In the genomic region with DNA sequence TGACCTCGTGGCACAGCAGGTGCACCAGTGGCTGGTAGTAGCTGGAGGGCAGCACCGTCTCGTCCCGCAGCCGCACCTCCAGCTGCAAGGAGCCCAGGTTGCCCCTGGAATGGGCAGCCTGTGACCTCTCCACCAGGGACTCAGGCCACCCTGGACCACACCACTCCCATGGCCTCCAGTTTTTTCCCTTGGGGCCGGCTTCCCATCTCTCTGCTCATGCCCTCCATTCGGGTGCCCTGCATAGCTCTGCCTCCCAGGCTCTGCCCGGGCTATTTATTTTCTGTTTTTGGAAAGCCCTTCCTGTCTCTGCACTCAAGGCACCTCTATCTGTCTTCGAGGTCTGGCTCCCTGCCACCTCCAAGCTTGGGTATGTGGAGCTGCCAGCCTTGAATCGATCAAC, we compare ENCODE assay signal across 8 cellular contexts. TPM values are rescaled to one million over a fixed set of nuclear protein-coding genes. Genes with fewer than 3 reads are reported as not detected.
A peak's percentile ranks its signal among the peaks of the same experiment; 100 is the strongest.
DNase-seq lines count a peak whose midpoint lies in the region; ATAC-seq and TF ChIP-seq lines count a peak whose summit lies in the region.
"Not testable (repeated sequence)": the region's sequence is repeated elsewhere in the genome, so short reads cannot be mapped to it uniquely, and the experiment has no call there.
"Had no signal": no experiment of that assay in that cellular context is flagged by ENCODE, and none has a peak within 500 bp of the region (broad histone marks: within the 10 kb centered on the region; RNA-seq: fewer than 3 reads in every experiment).

No MANE protein-coding gene starts in this region.

- in situ Hi-C loops in IMR-90 (cut with MboI; ENCODE audit: low sequenced_read_pairs); gastrocnemius medialis (cut with MboI; ENCODE audit: low sequenced_read_pairs in 4 of 4): not testable (repeated sequence)

- dilution Hi-C loops in IMR-90 (cut with HindIII; ENCODE audit: low sequenced_read_pairs, unreplicated experiment): not testable (repeated sequence)

- not testable (repeated sequence) for H3K27me3 ChIP-seq in IMR-90 (ENCODE audit: control insufficient read depth, insufficient read depth, low read length); gastrocnemius medialis

- POLR2A ChIA-PET in IMR-90 (lab: Charles Lee; ENCODE audit: unreplicated experiment): not testable (repeated sequence)

- not testable (repeated sequence) for TF ChIP-seq POLR2A in IMR-90 (IDR thresholded peaks at IDR 0.05; ENCODE audit: low read depth, low read length); gastrocnemius medialis (IDR thresholded peaks at IDR 0.05)

- TF ChIP-seq CTCF in IMR-90 (conservative IDR thresholded peaks at IDR 0.05; ENCODE audit: low read depth, low read length); gastrocnemius medialis (IDR thresholded peaks at IDR 0.05 in 4 of 5, conservative IDR thresholded peaks at IDR 0.05 in 1 of 5): not testable (repeated sequence)

- H4K5ac ChIP-seq in IMR-90 (ENCODE audit: low read depth, low read length): not testable (repeated sequence)

- intact Hi-C loops in IMR-90 (cut with micrococcal nuclease); cardiac septum (cut with DNase I); gastrocnemius medialis (cut with DNase I; ENCODE audit: low total_unique reads): not testable (repeated sequence)

- H3K4me2 ChIP-seq in IMR-90 (ENCODE audit: low read depth, low read length): not testable (repeated sequence)

- not testable (repeated sequence) for TF ChIP-seq RAD21 in IMR-90 (IDR thresholded peaks at IDR 0.05; ENCODE audit: low read length)

- not testable (repeated sequence) for H3K9ac ChIP-seq in IMR-90 (ENCODE audit: low read depth, low read length)

- not testable (repeated sequence) for H3K4ac ChIP-seq in IMR-90 (ENCODE audit: low read depth, low read length)

- not testable (repeated sequence) for H2BK15ac ChIP-seq in IMR-90 (ENCODE audit: low read depth, low read length)

- H3K14ac ChIP-seq in IMR-90 (replicated peaks; ENCODE audit: low read depth, low read length): not testable (repeated sequence)

- H2AK5ac ChIP-seq in IMR-90 (ENCODE audit: low read depth, low read length): not testable (repeated sequence)

- not testable (repeated sequence) for H3K4me1 ChIP-seq in IMR-90 (ENCODE audit: control insufficient read depth, insufficient read depth, low read length); gastrocnemius medialis

- H3K36me3 ChIP-seq in IMR-90 (ENCODE audit: control insufficient read depth, insufficient read depth, low read length); gastrocnemius medialis: not testable (repeated sequence)

- not testable (repeated sequence) for H4K8ac ChIP-seq in IMR-90 (ENCODE audit: low read depth in 2 of 2, low read length in 2 of 2)

- H2BK5ac ChIP-seq in IMR-90 (ENCODE audit: low read depth, low read length, poor library complexity, severe bottlenecking): not testable (repeated sequence)

- not testable (repeated sequence) for H2AFZ ChIP-seq in IMR-90 (replicated peaks; ENCODE audit: low read length, poor library complexity)

- H3K18ac ChIP-seq in IMR-90 (ENCODE audit: low read depth, low read length): not testable (repeated sequence)

- H4K20me1 ChIP-seq in IMR-90 (ENCODE audit: insufficient read depth, low read length): not testable (repeated sequence)

- H3K56ac ChIP-seq in IMR-90 (ENCODE audit: extremely low read depth, insufficient read depth, low read length): not testable (repeated sequence)

- not testable (repeated sequence) for H3K79me1 ChIP-seq in IMR-90 (ENCODE audit: low read depth in 1 of 2, low read length in 2 of 2)

- H2BK20ac ChIP-seq in IMR-90 (ENCODE audit: low read depth, low read length): not testable (repeated sequence)

- not testable (repeated sequence) for BruUV-seq in IMR-90 (replicated peaks; lab: Mats Ljungman, UMichigan)

- H2AK9ac ChIP-seq in IMR-90 (replicated peaks; ENCODE audit: low read depth, low read length, poor library complexity): not testable (repeated sequence)

- H4K91ac ChIP-seq in IMR-90 (ENCODE audit: insufficient read depth, low read depth, low read length): not testable (repeated sequence)

- H2BK120ac ChIP-seq in IMR-90 (ENCODE audit: low read depth, low read length): not testable (repeated sequence)

- WGBS in IMR-90 (ENCODE audit: extremely low coverage in 2 of 2, insufficient read length in 1 of 2), 2 experiments: no CpG with 5 or more reads among the region's 10 CpGs

- H3K4me3 ChIP-seq in IMR-90 (ENCODE audit: insufficient read depth, low read depth, low read length); gastrocnemius medialis: not testable (repeated sequence)

- DNase-seq in IMR-90: not testable (repeated sequence)
- peak; percentile 26 for DNase-seq in activated CD4-positive, CD25-positive, alpha-beta regulatory T cell treated with anti-CD3 and anti-CD28 coated beads, Interleukin-2, amount 50 U/mL, for 72 hours
- peak; percentile 1 for DNase-seq in astrocyte of the hippocampus (ENCODE audit: low read depth, low spot score)
- peak; percentile 70 for DNase-seq in cardiac septum (ENCODE audit: low spot score)
- peak; percentile 0 for DNase-seq in kidney tubule cell (ENCODE audit: low spot score)
- peak; percentile 1 for DNase-seq in myocyte (ENCODE audit: low read depth)
- peak in 1 of 2 donors; percentile 7 for DNase-seq in gastrocnemius medialis

- not testable (repeated sequence) for H3K27ac ChIP-seq in IMR-90 (ENCODE audit: insufficient read depth, low read length)
- H3K27ac ChIP-seq in gastrocnemius medialis: peak overlapping the region; percentile 26 to 60 (median 48)

- CTCF ChIA-PET in IMR-90 (lab: Yijun Ruan, JAX): not testable (repeated sequence)

- not testable (repeated sequence) for H3K23ac ChIP-seq in IMR-90 (ENCODE audit: low read depth, low read length)

- peak; percentile 7; the same call in 1 of the 2 replicates for ATAC-seq in IMR-90 (ENCODE audit: low read depth)
- ATAC-seq in gastrocnemius medialis: not testable (repeated sequence)

- not testable (repeated sequence) for H3K9me3 ChIP-seq in IMR-90 (ENCODE audit: control insufficient read depth, insufficient read depth, low read length); gastrocnemius medialis

- not testable (repeated sequence) for H3K9me1 ChIP-seq in IMR-90 (ENCODE audit: insufficient read depth, low read length)

RNA-seq across cellular contexts. Expression of a gene that starts 18.1 kb away (rescaled TPM):
- total RNA-seq in IMR-90 (2012; rRNA removed) (20.8 and 31.1 TPM in 2 replicates), cardiac septum (58.7 TPM), myocyte (33.1 and 58.9 TPM in 2 replicates), gastrocnemius medialis (10 to 100 TPM; 25.7 to 67.9 (median 51.6) TPM)
- polyA plus RNA-seq in IMR-90 (2012; rRNA removed): 92.6 and 134 TPM in 2 replicates
- polyA plus RNA-seq in IMR-90 (2012; cell fraction: cytosol; rRNA removed): 20.8 and 84.9 TPM in 2 replicates
- 34.1 and 60.3 TPM in 2 replicates for polyA plus RNA-seq in IMR-90 (2012; cell fraction: nucleus; rRNA removed; ENCODE audit: low replicate concordance)
- polyA plus RNA-seq in myocyte (2012): 193 TPM

RNA-seq across cellular contexts. Expression of a gene that starts 20.7 kb away (rescaled TPM):
- total RNA-seq in IMR-90 (2012; rRNA removed) (1.8 and 3.3 TPM in 2 replicates), cardiac septum (6.3 TPM), myocyte (17.4 and 19.8 TPM in 2 replicates), gastrocnemius medialis (100 to 1,000 TPM in 2 of 4 donors, 10 to 100 TPM in 2; 38.0 to 127 (median 86.0) TPM)
- polyA plus RNA-seq in IMR-90 (2012; rRNA removed): 7.7 and 9.3 TPM in 2 replicates
- polyA plus RNA-seq in IMR-90 (2012; cell fraction: cytosol; rRNA removed): 11.3 and 14.3 TPM in 2 replicates
- polyA plus RNA-seq in IMR-90 (2012; cell fraction: nucleus; rRNA removed; ENCODE audit: low replicate concordance): 35.9 and 76.5 TPM in 2 replicates
- polyA plus RNA-seq in myocyte (2012): 18.7 TPM

RNA-seq across cellular contexts. Expression of a gene that starts 32.1 kb away (rescaled TPM):
- total RNA-seq in IMR-90 (2012; rRNA removed) (13.3 and 20.3 TPM in 2 replicates), cardiac septum (9.9 TPM), myocyte (41.3 and 52.0 TPM in 2 replicates), gastrocnemius medialis (10 to 100 TPM in 3 of 4 donors, 1 to 10 TPM in 1; 7.5 to 24.5 (median 18.0) TPM)
- 27.2 and 31.6 TPM in 2 replicates for polyA plus RNA-seq in IMR-90 (2012; rRNA removed)
- polyA plus RNA-seq in IMR-90 (2012; cell fraction: cytosol; rRNA removed): 32.7 and 39.8 TPM in 2 replicates
- polyA plus RNA-seq in IMR-90 (2012; cell fraction: nucleus; rRNA removed; ENCODE audit: low replicate concordance): 30.2 and 77.3 TPM in 2 replicates
- polyA plus RNA-seq in myocyte (2012): 25.9 TPM

RNA-seq across cellular contexts. Expression of a gene that starts 32.2 kb away (rescaled TPM):
- total RNA-seq in IMR-90 (2012; rRNA removed): 6.1 and 7.2 TPM in 2 replicates
- 7.4 and 8.1 TPM in 2 replicates for polyA plus RNA-seq in IMR-90 (2012; rRNA removed)
- polyA plus RNA-seq in IMR-90 (2012; cell fraction: cytosol; rRNA removed): 8.9 and 9.7 TPM in 2 replicates
- polyA plus RNA-seq in IMR-90 (2012; cell fraction: nucleus; rRNA removed; ENCODE audit: low replicate concordance): 1.6 and 5.1 TPM in 2 replicates
- total RNA-seq in cardiac septum: 6.5 TPM
- 17.5 and 28.7 TPM in 2 replicates for total RNA-seq in myocyte
- polyA plus RNA-seq in myocyte (2012): 13.2 TPM
- 10 to 100 TPM in 2 of 4 donors, 1 to 10 TPM in 2; 8.7 to 15.1 (median 10.9) TPM for total RNA-seq in gastrocnemius medialis

RNA-seq across cellular contexts. Expression of a gene that starts 46.6 kb away (rescaled TPM):
- total RNA-seq in IMR-90 (2012; rRNA removed) (0.18 and 0.56 TPM in 2 replicates), cardiac septum (7.7 TPM), myocyte (1.9 and 4.0 TPM in 2 replicates), gastrocnemius medialis (1 to 10 TPM in 2 of 4 donors, not detected in 2; 1.6 to 3.0 TPM)
- 4.6 and 5.7 TPM in 2 replicates for polyA plus RNA-seq in IMR-90 (2012; rRNA removed)
- 0.54 and 0.77 TPM in 2 replicates for polyA plus RNA-seq in IMR-90 (2012; cell fraction: cytosol; rRNA removed)
- polyA plus RNA-seq in IMR-90 (2012; cell fraction: nucleus; rRNA removed; ENCODE audit: low replicate concordance): 53.7 and 205 TPM in 2 replicates
- 11.5 TPM for polyA plus RNA-seq in myocyte (2012)
- total RNA-seq: G401 had no signal
